ENCODE assay signal across 18 cellular contexts in genomic region chr7:135152447-135152846, GRCh38. TPM values are rescaled to one million over a fixed set of nuclear protein-coding genes. Genes with fewer than 3 reads are reported as not detected.
DNase-seq lines count a peak whose midpoint lies in the region; ATAC-seq, FAIRE-seq and TF ChIP-seq lines count a peak whose summit lies in the region.
"Had no signal": no experiment of that assay in that cellular context is flagged by ENCODE, and none has a peak within 500 bp of the region (broad histone marks: within the 10 kb centered on the region; RNA-seq: fewer than 3 reads in every experiment).

No MANE protein-coding gene starts in this region.

- H3K4me1 ChIP-seq in left ventricle myocardium inferior, result peaks cover 64% of the 10 kb centered on the region
- H3K4me1 ChIP-seq in A673 (ENCODE audit: insufficient read depth, low read length, poor library complexity, severe bottlenecking), result no peaks in the 10 kb centered on the region

- CTCF ChIA-PET in A673 (lab: Charles Lee), result no interaction called here

- H3K36me3 ChIP-seq in left ventricle myocardium inferior, result peaks cover 43% of the 10 kb centered on the region
- no peaks in the 10 kb centered on the region for H3K36me3 ChIP-seq in A673 (ENCODE audit: insufficient read depth, low read length, poor library complexity, severe bottlenecking)
- H3K36me3 ChIP-seq: SJSA1 had no signal

- no TSS peak for BruUV-seq in A673 (replicated peaks; lab: Mats Ljungman, UMichigan)

- POLR2A ChIA-PET in A673 (lab: Charles Lee; ENCODE audit: low non-redundant PET), result no interaction called here

- DNase-seq in left ventricle myocardium inferior (no peak), cardiac septum (ENCODE audit: low spot score) (no peak), left kidney (ENCODE audit: low read depth, low spot score) (peak; percentile 55), renal cortical epithelial cell (ENCODE audit: low read depth) (peak; percentile 89), NCI-H1048 (lab: John Stamatoyannopoulos, UW) (no peak), D721Med (ENCODE audit: insufficient read length, low spot score) (no peak), A673 (ENCODE audit: low spot score) (no peak)
- DNase-seq: 8988T; CD4-positive, CD25-positive, alpha-beta regulatory T cell; HCEC 1CT; NCI-H1436 treated with DMSO at 0.1 percent for 48 hours; NCI-H2081 treated with DMSO at 0.1 percent for 48 hours; NCI-H2227 treated with DMSO at 0.1 percent for 48 hours; NCI-H526; OCI-M1 had no signal

- H3K27me3 ChIP-seq in left ventricle myocardium inferior (ENCODE audit: low read depth) (no peaks in the 10 kb centered on the region), A673 (replicated peaks; ENCODE audit: insufficient read depth, low read depth, low read length, poor library complexity) (no peaks in the 10 kb centered on the region)
- H3K27me3 ChIP-seq: SJSA1 had no signal

- no peak for TF ChIP-seq CTCF in left ventricle myocardium inferior (IDR thresholded peaks at IDR 0.05; ENCODE audit: borderline replicate concordance)
- TF ChIP-seq CTCF in D721Med (IDR thresholded peaks at IDR 0.05; ENCODE audit: insufficient read depth, missing control alignments), result no peak
- TF ChIP-seq CTCF in A673 (conservative IDR thresholded peaks at IDR 0.05; ENCODE audit: low read depth, low read length), result no peak

- no peak for FAIRE-seq in D721Med (lab: Jason Lieb, UNC)

- peak overlapping the region; percentile 98 for H3K27ac ChIP-seq in left ventricle myocardium inferior (replicated peaks)
- no peak overlapping the region for H3K27ac ChIP-seq in A673 (ENCODE audit: low read depth, low read length, poor library complexity, severe bottlenecking)
- H3K27ac ChIP-seq: RWPE1, SJSA1 had no signal

- intact Hi-C loops in left ventricle myocardium inferior (cut with micrococcal nuclease) (no loop called here), cardiac septum (cut with DNase I) (no loop called here), A673 (cut with micrococcal nuclease; ENCODE audit: unreplicated experiment) (no loop called here)

- H3K4me3 ChIP-seq in left ventricle myocardium inferior (no peak overlapping the region), A673 (ENCODE audit: low read depth, low read length, poor library complexity, severe bottlenecking) (no peak overlapping the region)
- H3K4me3 ChIP-seq: SJSA1 had no signal

- no peak for ATAC-seq in HG03097 (IDR thresholded peaks at IDR 0.05; ENCODE audit: low FRiP score, unreplicated experiment)

- H3K9me3 ChIP-seq in left ventricle myocardium inferior (replicated peaks) (peaks cover 39% of the 10 kb centered on the region), A673 (ENCODE audit: low read depth, low read length, poor library complexity, severe bottlenecking) (peaks cover 31% of the 10 kb centered on the region)

RNA-seq across cellular contexts. Expression of gene TMEM140, which starts 4.6 kb away (rescaled TPM):
- total RNA-seq in left ventricle myocardium inferior (23.3 TPM), cardiac septum (15.2 TPM), renal cortical epithelial cell (4.3 and 29.3 TPM in 2 replicates), A673 (2021) (not detected in 2 replicates)

RNA-seq across cellular contexts. Expression of gene CYREN, which starts 18.1 kb away (rescaled TPM):
- total RNA-seq in left ventricle myocardium inferior (29.8 TPM), cardiac septum (24.0 TPM), renal cortical epithelial cell (75.0 and 126 TPM in 2 replicates), A673 (2021) (39.6 and 46.8 TPM in 2 replicates)

RNA-seq across cellular contexts. Expression of gene WDR91, which starts 58.9 kb away (rescaled TPM):
- total RNA-seq in left ventricle myocardium inferior (5.4 TPM), cardiac septum (5.2 TPM), renal cortical epithelial cell (35.1 and 37.8 TPM in 2 replicates), A673 (2021) (7.0 and 9.8 TPM in 2 replicates)

Comparison
In these comparisons a context has a peak if more than half of its experiments do, and no peak if none do; other contexts are left out.
1. DNase-seq: peak in left kidney (single experiment) and renal cortical epithelial cell (single experiment); none in left ventricle myocardium inferior (single experiment), cardiac septum (single experiment), NCI-H1048 (single experiment), D721Med (single experiment) and A673 (single experiment).